9 cellular contexts compared by ENCODE assay signal in genomic region chr2:27765621-27766286, GRCh38. TPM values are rescaled to one million over a fixed set of nuclear protein-coding genes. Genes with fewer than 3 reads are reported as not detected.
A peak's percentile ranks its signal among the peaks of the same experiment; 100 is the strongest.
DNase-seq lines count a peak whose midpoint lies in the region; ATAC-seq and TF ChIP-seq lines count a peak whose summit lies in the region.
"Had no signal": no experiment of that assay in that cellular context is flagged by ENCODE, and none has a peak within 500 bp of the region (broad histone marks: within the 10 kb centered on the region; RNA-seq: fewer than 3 reads in every experiment).

No MANE protein-coding gene starts in this region.

- H3K27me3 Mint-ChIP-seq in nephron progenitor cell (ENCODE audit: low read depth, poor library complexity) = peaks cover 29% of the 10 kb centered on the region

- H3K4me3 ChIP-seq in adrenal gland = peak overlapping the region in 1 of 4 donors; percentile 37

- no peaks in the 10 kb centered on the region for H3K4me1 Mint-ChIP-seq in nephron progenitor cell

- H3K36me3 Mint-ChIP-seq in nephron progenitor cell (ENCODE audit: low read depth) = no peaks in the 10 kb centered on the region

- H3K9me3 ChIP-seq in adrenal gland (replicated peaks in 1 of 3) = no peaks in the 10 kb centered on the region

- no peaks in the 10 kb centered on the region for H3K36me3 ChIP-seq in adrenal gland (replicated peaks in 1 of 2)

- intact Hi-C loops in adrenal gland (cut with DNase I) = no loop called here

- no peaks in the 10 kb centered on the region for H3K9me3 Mint-ChIP-seq in nephron progenitor cell

- 13 to 16% (median 16%) methylated on average over 28 to 29 of the region's 29 CpGs for WGBS in adrenal gland, 4 donors

- DNase-seq in NCI-H748 (lab: John Stamatoyannopoulos, UW; ENCODE audit: unreplicated experiment) (peak; percentile 47), NCI-H748 treated with DMSO at 0.1 percent for 48 hours (lab: John Stamatoyannopoulos, UW) (no peak), adrenal gland (peak; percentile 74 to 87 (median 84)), left lobe of liver (ENCODE audit: low spot score) (peak; percentile 72), NCI-H146 (lab: John Stamatoyannopoulos, UW) (no peak), nephron progenitor cell (no peak)
- DNase-seq in stimulated activated CD8-positive, alpha-beta memory T cell treated with anti-CD3 and anti-CD28 coated beads, Interleukin-12 subunit alpha, Interleukin-12 subunit beta, amount 100 ng/mL, for 1 hour (ENCODE audit: low read depth) = peak; percentile 33

- peak in 1 of 2 donors; percentile 36 for TF ChIP-seq POLR2A in adrenal gland (IDR thresholded peaks at IDR 0.05)

- H3K4me1 ChIP-seq in adrenal gland (replicated peaks in 1 of 2) = peaks cover 11 to 18% of the 10 kb centered on the region in 2 donors

- H3K27me3 ChIP-seq in adrenal gland = no peaks in the 10 kb centered on the region

- no peak for TF ChIP-seq CTCF in adrenal gland (IDR thresholded peaks at IDR 0.05)
- no peak for TF ChIP-seq CTCF in nephron progenitor cell (IDR thresholded peaks at IDR 0.05)

- peak; percentile 57 for ATAC-seq in left lobe of liver
- ATAC-seq in HG02885 (IDR thresholded peaks at IDR 0.05; ENCODE audit: poor library complexity, unreplicated experiment) = no peak

- H3K27ac Mint-ChIP-seq in nephron progenitor cell = no peak overlapping the region

- H3K4me3 Mint-ChIP-seq in nephron progenitor cell = no peak overlapping the region

- H3K27ac ChIP-seq in adrenal gland = peak overlapping the region in 4 of 5 donors; percentile 45 to 81 (median 70)
- H3K27ac ChIP-seq: 22Rv1 had no signal

RNA-seq across cellular contexts. Expression of gene MRPL33, which starts 5.8 kb away (rescaled TPM):
- total RNA-seq in adrenal gland = 1,000 to 10,000 TPM in 1 of 8 donors, 100 to 1,000 TPM in 7; 211 to 1,020 (median 554) TPM
- 100 to 1,000 TPM; 253 to 508 (median 491) TPM for polyA plus RNA-seq in adrenal gland
- 21.3 TPM for total RNA-seq in left lobe of liver

Comparison
In these comparisons a context has a peak if more than half of its experiments do, and no peak if none do; other contexts are left out.
1. DNase-seq: peak in NCI-H748 (single experiment), adrenal gland (7 of 7), left lobe of liver (single experiment) and stimulated activated CD8-positive, alpha-beta memory T cell treated with anti-CD3 and anti-CD28 coated beads, Interleukin-12 subunit alpha, Interleukin-12 subunit beta, amount 100 ng/mL, for 1 hour (single experiment); none in NCI-H748 treated with DMSO at 0.1 percent for 48 hours (single experiment), NCI-H146 (single experiment) and nephron progenitor cell (single experiment).